ENCODE assay signal across 8 cellular contexts in the genomic region with DNA sequence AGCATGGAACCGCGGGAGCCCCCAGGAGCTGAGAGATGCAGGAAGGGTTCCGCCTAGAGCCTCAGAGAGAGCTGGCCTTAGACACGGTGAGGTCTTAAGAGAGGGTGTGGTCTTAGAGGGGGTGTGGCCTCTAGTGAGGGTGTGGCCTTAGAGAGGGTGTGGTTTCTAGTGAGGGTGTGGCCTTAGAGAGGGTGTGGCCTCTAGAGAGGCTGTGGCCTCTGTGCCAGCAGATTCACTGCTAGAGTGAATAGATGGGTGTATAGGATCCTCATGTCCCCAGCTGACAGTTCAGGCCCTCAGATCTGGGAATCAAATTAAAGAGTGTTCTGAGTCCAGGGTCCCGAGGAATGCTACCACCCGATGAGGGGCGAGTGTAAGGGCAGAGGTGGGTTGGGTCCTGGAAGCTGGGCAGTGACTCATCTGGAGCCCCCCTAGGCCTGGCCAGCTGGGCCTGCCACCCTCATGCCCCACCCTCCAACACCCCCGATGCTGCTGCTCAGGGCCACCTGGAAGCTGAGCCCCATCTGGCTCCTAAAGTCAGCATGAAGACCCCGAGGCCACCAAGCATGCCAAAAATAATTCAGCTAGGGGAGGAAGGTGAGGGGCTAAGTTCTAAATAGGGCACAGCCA. TPM values are rescaled to one million over a fixed set of nuclear protein-coding genes. Genes with fewer than 3 reads are reported as not detected.
DNase-seq lines count a peak whose midpoint lies in the region; ATAC-seq, FAIRE-seq and TF ChIP-seq lines count a peak whose summit lies in the region.

No MANE protein-coding gene starts in this region.

- H3K79me2 ChIP-seq in K562 (ENCODE audit: control insufficient read depth, insufficient read depth, low read length): no peaks in the 10 kb centered on the region
- no peaks in the 10 kb centered on the region for H3K79me2 ChIP-seq in osteoblast (ENCODE audit: insufficient read depth, low read length)

- H3K36me3 ChIP-seq in K562 (ENCODE audit: control insufficient read depth, insufficient read depth, low read length) (no peaks in the 10 kb centered on the region), osteoblast (ENCODE audit: insufficient read depth, low read length) (no peaks in the 10 kb centered on the region)

- H3K9me3 ChIP-seq in K562 (replicated peaks; ENCODE audit: control insufficient read depth, insufficient read depth, low read depth, low read length) (no peaks in the 10 kb centered on the region), osteoblast (ENCODE audit: low read depth, low read length) (peaks cover 3% of the 10 kb centered on the region)

- no peak for TF ChIP-seq POLR2A in K562 (conservative IDR thresholded peaks at IDR 0.05)

- 6% methylated on average over 9 of the region's 9 CpGs for WGBS in K562 (ENCODE audit: insufficient coverage, low coverage, missing lambda C conversion rate)

- CTCF ChIA-PET in K562 (lab: Yijun Ruan, JAX; ENCODE audit: low intra/inter-chr PET ratio): no interaction called here

- no peak overlapping the region for H3K9ac ChIP-seq in K562 (ENCODE audit: insufficient read depth in 1 of 2, low read depth in 2 of 2, low read length in 2 of 2)

- POLR2A ChIA-PET in K562 (lab: Yijun Ruan, JAX): interaction anchor here (0.6 kb wide), 2 partner anchors 10 to 574 kb away, joined by 3 read pairs; no protein-coding TSS in a partner anchor

- H2AFZ ChIP-seq in K562 (ENCODE audit: low read depth, low read length) (no peak overlapping the region), osteoblast (ENCODE audit: low read length) (no peak overlapping the region)

- H3K9me1 ChIP-seq in K562 (ENCODE audit: control insufficient read depth, insufficient read depth, low read length): no peaks in the 10 kb centered on the region

- in situ Hi-C loops in K562 (cut with MboI): no loop called here

- H3K27me3 ChIP-seq in K562 (ENCODE audit: control insufficient read depth in 2 of 2, insufficient read depth in 2 of 2, low read length in 2 of 2) (peaks cover 6 to 63% of the 10 kb centered on the region in 2 experiments; a peak in 4 of 5 replicates), osteoblast (ENCODE audit: insufficient read depth, low read length) (no peaks in the 10 kb centered on the region)

- peak; percentile 37 for DNase-seq in activated naive CD4-positive, alpha-beta T cell treated with Interleukin-2 at 50 U/mL for 16 hours
- DNase-seq in activated naive CD4-positive, alpha-beta T cell treated with anti-CD3 and anti-CD28 coated beads, Interleukin-2, amount 50 U/mL, for 16 hours: no peak
- DNase-seq in NCI-H82 treated with DMSO at 0.1 percent for 48 hours (lab: John Stamatoyannopoulos, UW; ENCODE audit: unreplicated experiment) (peak; percentile 2), K562 (ENCODE audit: extremely low read depth in 1 of 4, low spot score in 3 of 4) (peak; percentile 78 to 96 (median 94)), osteoblast (ENCODE audit: insufficient read length, low spot score, missing footprints) (peak; percentile 90), NCI-H345 (lab: John Stamatoyannopoulos, UW) (no peak), NCI-H510A (lab: John Stamatoyannopoulos, UW) (no peak), retina (no peak)

- intact Hi-C loops in K562 (cut with micrococcal nuclease): no loop called here

- H3K4me1 ChIP-seq in K562 (replicated peaks in 1 of 2; ENCODE audit: control insufficient read depth in 2 of 2, insufficient read depth in 2 of 2, low read length in 2 of 2) (peaks cover 0 to 15% of the 10 kb centered on the region in 2 experiments; a peak in 2 of 5 replicates), osteoblast (ENCODE audit: insufficient read depth, low read length) (peaks cover 17% of the 10 kb centered on the region)

- TF ChIP-seq RAD21 in K562 (CRISPR knock-in tag; conservative IDR thresholded peaks at IDR 0.05 in 1 of 2, IDR thresholded peaks at IDR 0.05 in 1 of 2): no peak

- H3K4me3 ChIP-seq in K562 (no peak overlapping the region), osteoblast (ENCODE audit: insufficient read depth, low read length) (no peak overlapping the region)

- H3K4me2 ChIP-seq in K562 (ENCODE audit: insufficient read depth, low read length) (no peak overlapping the region; the same call in 1 of the 2 replicates), osteoblast (ENCODE audit: insufficient read depth, low read length) (no peak overlapping the region)

- peak; percentile 99 for FAIRE-seq in K562 (lab: Jason Lieb, UNC)

- H3K27ac ChIP-seq in K562 (ENCODE audit: extremely low read depth, low read depth, low read length): no peak overlapping the region
- H3K27ac ChIP-seq in osteoblast (ENCODE audit: low read depth, low read length): no peak overlapping the region

- no TSS peak for BruUV-seq in K562 (replicated peaks; lab: Mats Ljungman, UMichigan)

- TF ChIP-seq EP300 in K562 (IDR thresholded peaks at IDR 0.05; ENCODE audit: low read length): no peak

- TF ChIP-seq CTCF in K562 (IDR thresholded peaks at IDR 0.05 in 2 of 3, conservative IDR thresholded peaks at IDR 0.05 in 1 of 3; ENCODE audit: insufficient read depth in 2 of 3, low read depth in 1 of 3, low read length in 3 of 3): no peak
- no peak for TF ChIP-seq CTCF in osteoblast (IDR thresholded peaks at IDR 0.05; ENCODE audit: extremely low read depth, low read depth, low read length)

- peak; percentile 100 for ATAC-seq in K562

- H4K20me1 ChIP-seq in K562 (replicated peaks; ENCODE audit: control insufficient read depth, insufficient read depth, low read length) (peaks cover 18% of the 10 kb centered on the region), osteoblast (ENCODE audit: insufficient read depth, low read length) (no peaks in the 10 kb centered on the region)

TF ChIP-seq in K562, 482 proteins besides CTCF, POLR2A, EP300 and RAD21:
- TF ChIP-seq RBM15 (IDR thresholded peaks at IDR 0.05; ENCODE audit: insufficient read depth, low read length) (no peak), ESRRA (IDR thresholded peaks at IDR 0.05; ENCODE audit: borderline replicate concordance, low read depth) (peak; percentile 31; the same call in 1 of the 2 replicates)

RNA-seq across cellular contexts. Expression of gene IGF2, which starts 49.5 kb away (rescaled TPM):
- total RNA-seq in K562 (2011; cell fraction: chromatin; rRNA removed; ENCODE audit: low replicate concordance): not detected in 2 replicates
- total RNA-seq in K562 (2011; cell fraction: nucleolus; rRNA removed): not detected in 2 replicates
- not detected in 2 replicates for total RNA-seq in K562 (2011; cell fraction: nucleoplasm; rRNA removed)
- not detected in 2 replicates for total RNA-seq in K562 (2014; rRNA removed)
- total RNA-seq in K562 (2014; rRNA removed; fragmentation: Illumina TruSeq; extraction: Trizol): not detected in 2 replicates
- not detected in 2 replicates for total RNA-seq in K562 (2015; rRNA removed; fragmentation: Illumina TruSeq; extraction: Trizol)
- total RNA-seq in K562 (2021): 0.16 and 0.67 TPM in 2 replicates
- not detected in 2 replicates for polyA plus RNA-seq in K562 (2011; rRNA removed)
- polyA plus RNA-seq in K562 (2011; cell fraction: cytosol; rRNA removed): 0.01 TPM in 1 of 2 replicates, not detected in the other
- 0.03 TPM in 1 of 2 replicates, not detected in the other for polyA plus RNA-seq in K562 (2011; cell fraction: nucleus; rRNA removed)
- polyA plus RNA-seq in K562 (2012): 0.03 and 0.04 TPM in 2 replicates
- polyA plus RNA-seq in K562 (2014; fragmentation: Illumina TruSeq; extraction: Trizol): not detected in 2 replicates
- polyA plus RNA-seq in K562 (2014; fragmentation: Nextera tagmentation; extraction: Ambion mirVana): not detected
- 0.03 TPM in 1 of 2 replicates, not detected in the other for polyA plus RNA-seq in K562 (2014; rRNA removed)
- 0.07 and 0.18 TPM in 2 replicates for polyA minus RNA-seq in K562 (2011; rRNA and poly(A)+ RNA removed)
- 5.3 TPM in 1 of 2 replicates, not detected in the other for polyA minus RNA-seq in K562 (2011; cell fraction: cytosol; rRNA and poly(A)+ RNA removed)
- not detected in 2 replicates for polyA minus RNA-seq in K562 (2011; cell fraction: nucleus; rRNA and poly(A)+ RNA removed)
- total RNA-seq in osteoblast: 53.9 and 68.8 TPM in 2 replicates

Comparison
In these comparisons a context has a peak if more than half of its experiments do, and no peak if none do; other contexts are left out.
1. DNase-seq: peak in activated naive CD4-positive, alpha-beta T cell treated with Interleukin-2 at 50 U/mL for 16 hours (single experiment), NCI-H82 treated with DMSO at 0.1 percent for 48 hours (single experiment), K562 (4 of 4) and osteoblast (single experiment); none in activated naive CD4-positive, alpha-beta T cell treated with anti-CD3 and anti-CD28 coated beads, Interleukin-2, amount 50 U/mL, for 16 hours (single experiment), NCI-H345 (single experiment), NCI-H510A (single experiment) and retina (single experiment).
2. RNA of gene IGF2, which starts 49.5 kb away (total RNA-seq): 53.9 to 68.8 TPM in osteoblast; 0.16 to 0.67 TPM in K562; every median in the first group is over 10 times any median in the second.